In genomic region chr4:105563352-105563751, GRCh38 we compare ENCODE assay signal across 28 cellular contexts. TPM values are rescaled to one million over a fixed set of nuclear protein-coding genes. Genes with fewer than 3 reads are reported as not detected.
"Had no signal": no experiment of that assay in that cellular context is flagged by ENCODE, and none has a peak within 500 bp of the region (broad histone marks: within the 10 kb centered on the region; RNA-seq: fewer than 3 reads in every experiment).

No MANE protein-coding gene starts in this region.

- H3K36me3 ChIP-seq: stomach, suprapubic skin, thoracic aorta, thyroid gland, tibial artery, tibial nerve, transverse colon, upper lobe of left lung, upper lobe of right lung, uterus, vagina had no signal

- H3K27me3 ChIP-seq: stomach, suprapubic skin, testis, thyroid gland, tibial artery, tibial nerve, transverse colon, upper lobe of left lung, upper lobe of right lung, uterus, vagina had no signal

- H3K4me3 ChIP-seq: stomach, suprapubic skin, testis, thoracic aorta, thyroid gland, tibial artery, tibial nerve, transverse colon, upper lobe of left lung, upper lobe of right lung, uterus, vagina had no signal

- H3K9me3 ChIP-seq: stomach, suprapubic skin, testis, thoracic aorta, thyroid gland, tibial artery, tibial nerve, transverse colon, upper lobe of left lung, upper lobe of right lung, uterus, vagina had no signal

- H3K27ac ChIP-seq: suprapubic skin, testis, thoracic aorta, thyroid gland, tibial artery, tibial nerve, transverse colon, upper lobe of right lung, uterus, vagina had no signal

- DNase-seq: stimulated activated CD4-positive, alpha-beta T cell treated with anti-CD3 and anti-CD28 coated beads, Interleukin-2, amount 100 ng/mL, for 24 hours; stimulated activated CD4-positive, alpha-beta T cell treated with anti-CD3 and anti-CD28 coated beads, Interleukin-2, amount 100 ng/mL, for 48 hours; stimulated activated CD4-positive, alpha-beta T cell treated with anti-CD3 and anti-CD28 coated beads, Interleukin-4, amount 100 ng/mL, for 1 hour; stimulated activated CD4-positive, alpha-beta T cell treated with anti-CD3 and anti-CD28 coated beads, Interleukin-4, amount 100 ng/mL, for 24 hours; stimulated activated CD4-positive, alpha-beta T cell treated with anti-CD3 and anti-CD28 coated beads, Interleukin-4, amount 100 ng/mL, for 4 hours; stimulated activated CD8-positive, alpha-beta memory T cell treated with anti-CD3 and anti-CD28 coated beads, Interleukin-4, amount 100 ng/mL, for 48 hours; stimulated activated naive B cell treated with anti-CD40 and anti-IgM and Interleukin-4, amounts not matched to agents 10 μg/mL and 1 μg/mL and 100 μg/mL, for 72 hours; stimulated activated naive CD4-positive, alpha-beta T cell; stimulated activated naive CD4-positive, alpha-beta T cell treated with Interleukin-2 at 50 U/mL for 16 hours; stimulated activated naive CD8-positive, alpha-beta T cell treated with anti-CD3 and anti-CD28 coated beads, Interleukin-15, amount 100 ng/mL, for 72 hours; stimulated activated naive CD8-positive, alpha-beta T cell treated with anti-CD3 and anti-CD28 coated beads, Interleukin-15, Interleukin-2, amounts not matched to agents 100 U/mL and 50 U/mL, for 24 hours; stomach; substantia nigra; testis; thyroid gland; tibial artery; transverse colon; upper lobe of left lung; upper lobe of right lung; uterus had no signal

- ATAC-seq: stimulated activated effector memory CD8-positive, alpha-beta T cell treated with anti-CD3 and anti-CD28 coated beads, Interleukin-12 subunit alpha, Interleukin-12 subunit beta, amount 100 ng/mL, for 72 hours; stimulated activated memory B cell treated with anti-CD40 and anti-IgM and Interleukin-4, amounts not matched to agents 10 μg/mL and 1 μg/mL and 100 μg/mL, for 72 hours; stimulated activated naive B cell treated with anti-CD40 and anti-IgM and Interleukin-4, amounts not matched to agents 10 μg/mL and 1 μg/mL and 100 μg/mL, for 72 hours; stimulated activated naive CD8-positive, alpha-beta T cell treated with anti-CD3 and anti-CD28 coated beads, Interleukin-15, amount 100 ng/mL, for 72 hours; stimulated activated naive CD8-positive, alpha-beta T cell treated with anti-CD3 and anti-CD28 coated beads, Interleukin-15, Interleukin-2, amounts not matched to agents 100 U/mL and 50 U/mL, for 24 hours; upper lobe of right lung had no signal

- H3K4me1 ChIP-seq: suprapubic skin, testis, transverse colon, uterus, vagina had no signal

RNA-seq across cellular contexts. Expression of gene ARHGEF38, which starts 10.9 kb away (rescaled TPM):
- total RNA-seq: subcutaneous adipose tissue, thoracic aorta, tibial nerve, vagina had no signal
- polyA plus RNA-seq: urinary bladder had no signal
